In the genomic region with DNA sequence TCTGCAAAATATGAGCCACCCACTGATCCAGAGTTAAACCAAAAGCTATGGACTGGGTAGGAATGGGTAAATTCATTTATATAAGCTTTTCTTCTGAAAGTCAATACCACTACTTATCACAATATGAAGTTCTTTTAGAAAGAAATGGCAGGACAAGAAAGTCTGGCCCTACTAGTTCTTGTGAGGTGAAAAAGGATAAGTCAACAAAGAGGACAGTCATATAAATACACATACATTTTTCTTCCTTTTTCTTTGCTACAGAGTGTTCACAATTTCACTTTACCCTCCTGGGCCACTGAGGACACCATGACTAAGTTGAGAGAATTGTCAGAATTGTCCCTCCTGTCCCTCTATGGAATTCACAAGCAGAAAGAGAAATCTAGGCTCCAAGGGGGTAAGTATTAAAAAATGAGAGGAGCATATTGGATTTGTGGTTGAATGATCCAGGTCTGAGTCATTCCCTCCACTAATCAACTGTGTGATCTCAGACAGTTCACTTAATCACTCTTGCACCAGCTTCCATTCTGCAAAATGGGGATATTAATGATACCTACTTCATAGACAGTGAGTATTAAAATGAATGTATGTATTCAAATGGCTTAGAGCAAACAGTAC, we compare ENCODE assay signal across 24 cellular contexts. TPM values are rescaled to one million over a fixed set of nuclear protein-coding genes. Genes with fewer than 3 reads are reported as not detected.
A peak's percentile ranks its signal among the peaks of the same experiment; 100 is the strongest.
DNase-seq lines count a peak whose midpoint lies in the region; ATAC-seq and TF ChIP-seq lines count a peak whose summit lies in the region.
"Had no signal": no experiment of that assay in that cellular context is flagged by ENCODE, and none has a peak within 500 bp of the region (broad histone marks: within the 10 kb centered on the region; RNA-seq: fewer than 3 reads in every experiment).

No MANE protein-coding gene starts in this region.

- H3K27me3 ChIP-seq in mammary epithelial cell (ENCODE audit: insufficient read depth, low read length) (no peaks in the 10 kb centered on the region), suprapubic skin (no peaks in the 10 kb centered on the region), psoas muscle (ENCODE audit: insufficient read depth in 3 of 3, low read length in 2 of 3) (no peaks in the 10 kb centered on the region)

- H3K36me3 Mint-ChIP-seq in activated CD8-positive, alpha-beta memory T cell treated with anti-CD3 and anti-CD28 coated beads, Interleukin-2, amount 10 ng/mL, durations not matched to agents 7 days and 5 days: no peaks in the 10 kb centered on the region

- TF ChIP-seq CTCF in AG10803 (conservative IDR thresholded peaks at IDR 0.05; ENCODE audit: low read length) (no peak), LNCaP clone FGC (IDR thresholded peaks at IDR 0.05; ENCODE audit: control insufficient read depth, extremely low read depth, insufficient read depth) (no peak), mammary epithelial cell (conservative IDR thresholded peaks at IDR 0.05 in 1 of 2, IDR thresholded peaks at IDR 0.05 in 1 of 2; ENCODE audit: extremely low read depth in 1 of 2, insufficient read depth in 1 of 2, low read depth in 1 of 2, low read length in 2 of 2) (no peak), suprapubic skin (IDR thresholded peaks at IDR 0.05) (no peak), psoas muscle (IDR thresholded peaks at IDR 0.05) (no peak)

- H3K4me3 Mint-ChIP-seq in activated CD8-positive, alpha-beta memory T cell treated with anti-CD3 and anti-CD28 coated beads, Interleukin-2, amount 10 ng/mL, durations not matched to agents 7 days and 5 days: no peak overlapping the region
- H3K4me3 Mint-ChIP-seq: activated CD4-positive, alpha-beta T cell treated with anti-CD3 and anti-CD28 coated beads, Interleukin-2, amount 10 ng/mL, durations not matched to agents 24 days and 14 days; mesothelial cell of epicardium; nephron progenitor cell had no signal

- H3K79me2 ChIP-seq in mammary epithelial cell (ENCODE audit: insufficient read depth, low read length): no peaks in the 10 kb centered on the region

- in situ Hi-C loops in mammary epithelial cell (cut with MboI; ENCODE audit: low sequenced_read_pairs in 2 of 2): loop anchor here (5.0 kb wide), 3 partner anchors 53 to 87 kb away; no protein-coding TSS in a partner anchor

- peaks cover 6% of the 10 kb centered on the region for H3K4me1 Mint-ChIP-seq in activated CD8-positive, alpha-beta memory T cell treated with anti-CD3 and anti-CD28 coated beads, Interleukin-2, amount 10 ng/mL, durations not matched to agents 7 days and 5 days
- H3K4me1 Mint-ChIP-seq: activated CD4-positive, alpha-beta T cell treated with anti-CD3 and anti-CD28 coated beads, Interleukin-2, amount 10 ng/mL, durations not matched to agents 24 days and 14 days had no signal

- no peaks in the 10 kb centered on the region for H4K20me1 ChIP-seq in mammary epithelial cell (ENCODE audit: insufficient read depth, low read length)

- no peak for TF ChIP-seq EP300 in suprapubic skin (IDR thresholded peaks at IDR 0.05)

- BruUV-seq in mammary epithelial cell (replicated peaks; lab: Mats Ljungman, UMichigan): no TSS peak

- H3K9me3 ChIP-seq in mammary epithelial cell (replicated peaks; ENCODE audit: insufficient read depth, low read length): no peaks in the 10 kb centered on the region
- no peaks in the 10 kb centered on the region for H3K9me3 ChIP-seq in suprapubic skin
- H3K9me3 ChIP-seq in psoas muscle: no peaks in the 10 kb centered on the region

- no peak for ATAC-seq in activated CD8-positive, alpha-beta memory T cell treated with anti-CD3 and anti-CD28 coated beads, Interleukin-2, amount 10 ng/mL, durations not matched to agents 7 days and 5 days
- ATAC-seq in psoas muscle: no peak

- H3K27ac ChIP-seq in mammary epithelial cell (ENCODE audit: insufficient read depth, low read depth, low read length): no peak overlapping the region
- no peak overlapping the region for H3K27ac ChIP-seq in suprapubic skin
- H3K27ac ChIP-seq in psoas muscle: no peak overlapping the region

- intact Hi-C loops in mammary epithelial cell (cut with micrococcal nuclease): no loop called here
- intact Hi-C loops in psoas muscle (cut with DNase I): loop anchor here (5.0 to 10.0 kb wide), 2 partner anchors 92 to 310 kb away; a partner anchor contains a TSS

- DNase-seq in AG10803 (ENCODE audit: low read depth): peak; percentile 14
- DNase-seq in LNCaP clone FGC (ENCODE audit: low read depth): peak; percentile 72
- peak; percentile 74 for DNase-seq in mammary epithelial cell
- DNase-seq in iris pigment epithelial cell (ENCODE audit: low read depth): peak; percentile 45
- no peak for DNase-seq in stimulated activated CD4-positive, alpha-beta T cell treated with anti-CD3 and anti-CD28 coated beads, Interleukin-4, amount 100 ng/mL, for 1 hour
- DNase-seq in suprapubic skin (ENCODE audit: low spot score in 2 of 2): no peak
- no peak for DNase-seq in activated CD8-positive, alpha-beta memory T cell treated with anti-CD3 and anti-CD28 coated beads, Interleukin-2, amount 10 ng/mL, durations not matched to agents 7 days and 5 days
- DNase-seq in psoas muscle: no peak
- DNase-seq: activated CD4-positive, alpha-beta T cell treated with anti-CD3 and anti-CD28 coated beads, Interleukin-2, amount 10 ng/mL, durations not matched to agents 24 days and 14 days; activated CD8-positive, alpha-beta memory T cell treated with anti-CD3 and anti-CD28 coated beads, Interleukin-2, amount 50 U/mL, for 4 hours; activated gamma-delta T cell treated with Interleukin-2 at 50 U/mL for 16 hours; amniotic stem cell; C1 segment of cervical spinal cord; GDM1; H7; NCI-H1930; NCI-H510A; nephron progenitor cell; NK-92 treated with Interleukin-12 subunit alpha and Interleukin-12 subunit beta, amount 100 ng/mL, for 24 hours; posterior cingulate gyrus; small intestine; stimulated activated CD4-positive, alpha-beta T cell treated with anti-CD3 and anti-CD28 coated beads, Interleukin-2, amount 100 ng/mL, for 48 hours; SW 1271 had no signal

- H2AFZ ChIP-seq in mammary epithelial cell (ENCODE audit: low read depth, low read length): no peak overlapping the region

- peak overlapping the region; percentile 4 for H3K4me2 ChIP-seq in mammary epithelial cell (ENCODE audit: insufficient read depth, low read depth, low read length)

- no peak overlapping the region for H3K4me3 ChIP-seq in AG10803 (ENCODE audit: low read length)
- H3K4me3 ChIP-seq in LNCaP clone FGC (ENCODE audit: low read depth, low read length): no peak overlapping the region
- H3K4me3 ChIP-seq in mammary epithelial cell (replicated peaks in 1 of 3; ENCODE audit: insufficient read depth in 1 of 3, low read depth in 2 of 3, low read length in 3 of 3): no peak overlapping the region
- H3K4me3 ChIP-seq in suprapubic skin: no peak overlapping the region
- H3K4me3 ChIP-seq in psoas muscle: no peak overlapping the region

- no peak for TF ChIP-seq POLR2A in suprapubic skin (IDR thresholded peaks at IDR 0.05)

- H3K36me3 ChIP-seq in mammary epithelial cell (ENCODE audit: insufficient read depth, low read length): no peaks in the 10 kb centered on the region
- peaks cover 6% of the 10 kb centered on the region for H3K36me3 ChIP-seq in suprapubic skin
- H3K36me3 ChIP-seq in psoas muscle (ENCODE audit: insufficient read depth in 1 of 2, low read depth in 1 of 2): no peaks in the 10 kb centered on the region

- CTCF ChIA-PET in mammary epithelial cell (lab: Charles Lee; ENCODE audit: low non-redundant PET): no interaction called here
- CTCF ChIA-PET in activated CD8-positive, alpha-beta memory T cell treated with anti-CD3 and anti-CD28 coated beads, Interleukin-2, amount 10 ng/mL, durations not matched to agents 7 days and 5 days (lab: Charles Lee): interaction anchor here (0.7 to 1.0 kb wide), 2 partner anchors 93 to 297 kb away, joined by 3 to 7 read pairs; no protein-coding TSS in a partner anchor

- H3K4me1 ChIP-seq in mammary epithelial cell (ENCODE audit: insufficient read depth, low read length): peaks cover 3% of the 10 kb centered on the region
- peaks cover 15% of the 10 kb centered on the region for H3K4me1 ChIP-seq in suprapubic skin
- H3K4me1 ChIP-seq in psoas muscle: peaks cover 8% of the 10 kb centered on the region

- H3K9me3 Mint-ChIP-seq in activated CD8-positive, alpha-beta memory T cell treated with anti-CD3 and anti-CD28 coated beads, Interleukin-2, amount 10 ng/mL, durations not matched to agents 7 days and 5 days (ENCODE audit: low read depth): no peaks in the 10 kb centered on the region
- H3K9me3 Mint-ChIP-seq: activated CD4-positive, alpha-beta T cell treated with anti-CD3 and anti-CD28 coated beads, Interleukin-2, amount 10 ng/mL, durations not matched to agents 24 days and 14 days; mesothelial cell of epicardium; nephron progenitor cell had no signal

- dilution Hi-C loops in mammary epithelial cell (cut with HindIII; ENCODE audit: low sequenced_read_pairs): no loop called here

- no peak overlapping the region for H3K27ac Mint-ChIP-seq in activated CD8-positive, alpha-beta memory T cell treated with anti-CD3 and anti-CD28 coated beads, Interleukin-2, amount 10 ng/mL, durations not matched to agents 7 days and 5 days
- H3K27ac Mint-ChIP-seq: activated CD4-positive, alpha-beta T cell treated with anti-CD3 and anti-CD28 coated beads, Interleukin-2, amount 10 ng/mL, durations not matched to agents 24 days and 14 days; mesothelial cell of epicardium; nephron progenitor cell had no signal

- H3K9ac ChIP-seq in mammary epithelial cell (ENCODE audit: insufficient read depth, low read length): no peak overlapping the region

- H3K27me3 Mint-ChIP-seq in activated CD8-positive, alpha-beta memory T cell treated with anti-CD3 and anti-CD28 coated beads, Interleukin-2, amount 10 ng/mL, durations not matched to agents 7 days and 5 days: peaks cover 19% of the 10 kb centered on the region

RNA-seq across cellular contexts. Expression of a gene that starts 27.6 kb away (rescaled TPM):
- total RNA-seq in mammary epithelial cell: under 1 TPM in 1 of 2 donors, not detected in 1; 0.33 TPM
- 0.48 TPM for polyA plus RNA-seq in mammary epithelial cell
- not detected for polyA minus RNA-seq in mammary epithelial cell
- 10 to 100 TPM; 38.2 to 71.7 (median 60.1) TPM for total RNA-seq in suprapubic skin
- not detected for total RNA-seq in activated CD8-positive, alpha-beta memory T cell treated with anti-CD3 and anti-CD28 coated beads, Interleukin-2, amount 10 ng/mL, durations not matched to agents 7 days and 5 days
- total RNA-seq in psoas muscle: under 1 TPM in 3 of 4 donors, not detected in 1; 0.11 to 0.86 (median 0.30) TPM
- polyA plus RNA-seq in psoas muscle: under 1 TPM; 0.04 to 0.07 (median 0.05) TPM
- total RNA-seq: activated CD4-positive, alpha-beta T cell treated with anti-CD3 and anti-CD28 coated beads, Interleukin-2, amount 10 ng/mL, durations not matched to agents 24 days and 14 days had no signal

Comparison
In these comparisons a context has a peak if more than half of its experiments do, and no peak if none do; other contexts are left out.
1. DNase-seq: peak in AG10803 (single experiment), LNCaP clone FGC (single experiment), mammary epithelial cell (single experiment) and iris pigment epithelial cell (single experiment); none in stimulated activated CD4-positive, alpha-beta T cell treated with anti-CD3 and anti-CD28 coated beads, Interleukin-4, amount 100 ng/mL, for 1 hour (single experiment), suprapubic skin (0 of 2), activated CD8-positive, alpha-beta memory T cell treated with anti-CD3 and anti-CD28 coated beads, Interleukin-2, amount 10 ng/mL, durations not matched to agents 7 days and 5 days (single experiment) and psoas muscle (0 of 2).
2. RNA of a gene that starts 27.6 kb away (total RNA-seq): 38.2 to 71.7 TPM in suprapubic skin; 0.33 TPM in mammary epithelial cell, 0.11 to 0.86 TPM in psoas muscle and not detected in activated CD8-positive, alpha-beta memory T cell treated with anti-CD3 and anti-CD28 coated beads, Interleukin-2, amount 10 ng/mL, durations not matched to agents 7 days and 5 days; every median in the first group is over 10 times any median in the second.